In the genomic region with DNA sequence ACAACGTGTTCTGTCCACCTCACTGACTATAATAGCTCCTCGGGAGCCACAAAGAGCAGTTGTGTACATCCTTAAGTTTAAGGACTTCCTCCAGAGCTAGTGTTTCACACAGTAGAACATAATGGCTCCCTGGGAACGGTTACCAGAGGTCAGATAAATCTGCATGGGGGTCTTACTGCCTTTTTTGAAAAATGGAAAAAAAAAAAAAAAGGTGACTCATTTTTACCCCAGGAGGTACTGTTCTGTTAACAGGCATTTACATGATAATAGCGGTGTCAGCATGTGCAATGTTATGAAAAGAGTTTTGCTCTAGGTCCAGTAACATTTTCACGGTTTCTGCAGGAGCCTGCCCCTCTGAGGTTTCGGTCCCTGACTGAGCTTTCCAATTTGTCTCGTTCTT, we compare ENCODE assay signal across 20 cellular contexts.
A peak's percentile ranks its signal among the peaks of the same experiment; 100 is the strongest.
DNase-seq lines count a peak whose midpoint lies in the region; ATAC-seq and TF ChIP-seq lines count a peak whose summit lies in the region.
"Had no signal": no experiment of that assay in that cellular context is flagged by ENCODE, and none has a peak within 500 bp of the region (broad histone marks: within the 10 kb centered on the region; RNA-seq: fewer than 3 reads in every experiment).

No MANE protein-coding gene starts in this region.

- DNase-seq in mammary epithelial cell (no peak), breast epithelium (ENCODE audit: low spot score in 2 of 2) (no peak), astrocyte of the spinal cord (ENCODE audit: low read depth, low spot score) (peak; percentile 57), iPS-NIHi11 (ENCODE audit: low spot score) (peak; percentile 26), kidney tubule cell (ENCODE audit: low spot score) (no peak), amniotic stem cell (lab: John Stamatoyannopoulos, UW) (no peak)
- DNase-seq: 8988T, DMS79 treated with DMSO at 0.1 percent for 48 hours, Karpas-422, NCI-H1092 treated with DMSO at 0.1 percent for 48 hours, NCI-H146, NCI-H2081, NCI-H2171 treated with DMSO at 0.1 percent for 48 hours, NCI-H774, OCI-M1, SHP77 had no signal

- in situ Hi-C loops in mammary epithelial cell (cut with MboI; ENCODE audit: low sequenced_read_pairs in 2 of 2) = no loop called here
- in situ Hi-C loops in astrocyte of the spinal cord (cut with HindIII; ENCODE audit: low sequenced_read_pairs) = no loop called here

- H3K4me1 ChIP-seq in mammary epithelial cell (ENCODE audit: insufficient read depth, low read length) = no peaks in the 10 kb centered on the region
- H3K4me1 ChIP-seq in breast epithelium = no peaks in the 10 kb centered on the region

- peak overlapping the region; percentile 43 for H2AFZ ChIP-seq in mammary epithelial cell (ENCODE audit: low read depth, low read length)

- H3K27me3 ChIP-seq in mammary epithelial cell (ENCODE audit: insufficient read depth, low read length) (no peaks in the 10 kb centered on the region), breast epithelium (no peaks in the 10 kb centered on the region)

- no peak overlapping the region for H3K4me2 ChIP-seq in mammary epithelial cell (ENCODE audit: insufficient read depth, low read depth, low read length)

- H3K79me2 ChIP-seq in mammary epithelial cell (ENCODE audit: insufficient read depth, low read length) = no peaks in the 10 kb centered on the region

- intact Hi-C loops in mammary epithelial cell (cut with micrococcal nuclease) (no loop called here), breast epithelium (cut with DNase I; ENCODE audit: low total_unique reads) (no loop called here)

- H3K9ac ChIP-seq in mammary epithelial cell (ENCODE audit: insufficient read depth, low read length) = no peak overlapping the region

- H3K27ac ChIP-seq in mammary epithelial cell (ENCODE audit: insufficient read depth, low read depth, low read length) (no peak overlapping the region), breast epithelium (no peak overlapping the region)
- H3K27ac ChIP-seq: HL-60, SK-N-MC had no signal

- H3K36me3 ChIP-seq in mammary epithelial cell (ENCODE audit: insufficient read depth, low read length) (no peaks in the 10 kb centered on the region), breast epithelium (no peaks in the 10 kb centered on the region)

- ATAC-seq in HG03196 (IDR thresholded peaks at IDR 0.05; ENCODE audit: unreplicated experiment) (no peak), HG02623 (IDR thresholded peaks at IDR 0.05; ENCODE audit: unreplicated experiment) (no peak)

- H4K20me1 ChIP-seq in mammary epithelial cell (ENCODE audit: insufficient read depth, low read length) = no peaks in the 10 kb centered on the region

- 81% methylated on average over 6 of the region's 7 CpGs for WGBS in mammary epithelial cell (ENCODE audit: low coverage, missing lambda C conversion rate)

- BruUV-seq in mammary epithelial cell (replicated peaks; lab: Mats Ljungman, UMichigan) = no TSS peak

- TF ChIP-seq CTCF in mammary epithelial cell (conservative IDR thresholded peaks at IDR 0.05 in 1 of 2, IDR thresholded peaks at IDR 0.05 in 1 of 2; ENCODE audit: extremely low read depth in 1 of 2, insufficient read depth in 1 of 2, low read depth in 1 of 2, low read length in 2 of 2) (no peak), breast epithelium (IDR thresholded peaks at IDR 0.05) (no peak), astrocyte of the spinal cord (IDR thresholded peaks at IDR 0.05; ENCODE audit: low read depth, low read length) (no peak)

- CTCF ChIA-PET in mammary epithelial cell (lab: Charles Lee; ENCODE audit: low non-redundant PET) = interaction anchor here (0.7 kb wide), 1 partner anchor 93 kb away, joined by 5 read pairs; no protein-coding TSS in a partner anchor

- no peaks in the 10 kb centered on the region for H3K9me3 ChIP-seq in mammary epithelial cell (replicated peaks; ENCODE audit: insufficient read depth, low read length)
- no peaks in the 10 kb centered on the region for H3K9me3 ChIP-seq in breast epithelium

- no peak for TF ChIP-seq POLR2A in breast epithelium (IDR thresholded peaks at IDR 0.05)

- H3K4me3 ChIP-seq in mammary epithelial cell (replicated peaks in 1 of 3; ENCODE audit: insufficient read depth in 1 of 3, low read depth in 2 of 3, low read length in 3 of 3) (no peak overlapping the region), breast epithelium (no peak overlapping the region), astrocyte of the spinal cord (ENCODE audit: low read depth, low read length) (no peak overlapping the region)
- H3K4me3 ChIP-seq: SK-N-MC had no signal

- dilution Hi-C loops in mammary epithelial cell (cut with HindIII; ENCODE audit: low sequenced_read_pairs) = no loop called here

Comparison
In these comparisons a context has a peak if more than half of its experiments do, and no peak if none do; other contexts are left out.
1. DNase-seq: peak in astrocyte of the spinal cord (single experiment) and iPS-NIHi11 (single experiment); none in mammary epithelial cell (single experiment), breast epithelium (0 of 2), kidney tubule cell (single experiment) and amniotic stem cell (single experiment).